Comparison of ENCODE assay signal across 18 cellular contexts in the genomic region with DNA sequence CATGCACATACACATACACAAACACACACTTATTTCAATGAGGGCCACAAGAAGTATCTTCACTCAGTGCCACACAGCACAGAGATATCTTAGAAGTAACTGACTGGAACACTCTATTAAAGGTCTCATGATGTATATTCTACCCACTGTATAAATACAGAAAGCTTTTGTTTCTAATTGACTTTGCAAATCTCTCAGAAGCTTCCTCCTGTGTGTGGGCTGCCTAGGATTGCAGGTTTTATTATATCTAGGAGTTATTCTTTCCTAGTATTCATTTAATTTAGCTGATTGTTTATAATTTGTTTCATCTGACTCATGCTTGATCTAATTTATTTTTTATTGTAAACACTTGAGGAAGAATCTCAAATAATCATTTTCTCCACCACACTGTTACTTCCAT.
DNase-seq lines count a peak whose midpoint lies in the region; ATAC-seq, FAIRE-seq and TF ChIP-seq lines count a peak whose summit lies in the region.
"Had no signal": no experiment of that assay in that cellular context is flagged by ENCODE, and none has a peak within 500 bp of the region (broad histone marks: within the 10 kb centered on the region; RNA-seq: fewer than 3 reads in every experiment).

No MANE protein-coding gene starts in this region.

- no peaks in the 10 kb centered on the region for H3K36me3 Mint-ChIP-seq in endodermal cell (ENCODE audit: low read depth)

- H3K9me3 ChIP-seq in SK-N-SH (no peaks in the 10 kb centered on the region), osteoblast (ENCODE audit: low read depth, low read length) (no peaks in the 10 kb centered on the region), upper lobe of left lung (no peaks in the 10 kb centered on the region), endodermal cell (ENCODE audit: control insufficient read depth, low read length) (no peaks in the 10 kb centered on the region)
- H3K9me3 ChIP-seq: A549 had no signal

- H3K9ac ChIP-seq in SK-N-SH (no peak overlapping the region), endodermal cell (ENCODE audit: extremely low read depth, low read length, poor library complexity, severe bottlenecking) (no peak overlapping the region)

- no peaks in the 10 kb centered on the region for H3K79me2 ChIP-seq in SK-N-SH (ENCODE audit: insufficient read depth)
- H3K79me2 ChIP-seq in osteoblast (ENCODE audit: insufficient read depth, low read length) = no peaks in the 10 kb centered on the region

- H3K27me3 ChIP-seq in SK-N-SH (ENCODE audit: insufficient read depth) (no peaks in the 10 kb centered on the region), osteoblast (ENCODE audit: insufficient read depth, low read length) (no peaks in the 10 kb centered on the region), upper lobe of left lung (no peaks in the 10 kb centered on the region), endodermal cell (ENCODE audit: control insufficient read depth, insufficient read depth, low read length, poor library complexity, severe bottlenecking) (no peaks in the 10 kb centered on the region)

- peak; percentile 95 for FAIRE-seq in endometrium (lab: Jason Lieb, UNC)
- FAIRE-seq: A549, GM12878, HepG2 had no signal

- no peaks in the 10 kb centered on the region for H3K9me3 Mint-ChIP-seq in endodermal cell
- H3K9me3 Mint-ChIP-seq: CD4-positive, alpha-beta T cell; H9 had no signal

- no peak for TF ChIP-seq POLR2A in upper lobe of left lung (IDR thresholded peaks at IDR 0.05)

- no peaks in the 10 kb centered on the region for H3K9me2 ChIP-seq in SK-N-SH

- no peak for TF ChIP-seq EP300 in SK-N-SH (IDR thresholded peaks at IDR 0.05; ENCODE audit: borderline replicate concordance in 1 of 2, low read depth in 1 of 2, low read length in 1 of 2)
- TF ChIP-seq EP300 in upper lobe of left lung (IDR thresholded peaks at IDR 0.05) = no peak

- TF ChIP-seq CTCF in SK-N-SH (IDR thresholded peaks at IDR 0.05) (no peak), osteoblast (IDR thresholded peaks at IDR 0.05; ENCODE audit: extremely low read depth, low read depth, low read length) (no peak), upper lobe of left lung (IDR thresholded peaks at IDR 0.05) (no peak), endodermal cell (conservative IDR thresholded peaks at IDR 0.05) (no peak)

- peaks cover 1% of the 10 kb centered on the region for H3K4me1 Mint-ChIP-seq in endodermal cell
- H3K4me1 Mint-ChIP-seq: H9 had no signal

- no peak overlapping the region for H3K4me2 ChIP-seq in SK-N-SH
- no peak overlapping the region for H3K4me2 ChIP-seq in osteoblast (ENCODE audit: insufficient read depth, low read length)
- H3K4me2 ChIP-seq: A549 had no signal

- no peak for TF ChIP-seq RAD21 in SK-N-SH (IDR thresholded peaks at IDR 0.05; ENCODE audit: low read length)

- H3K36me3 ChIP-seq in SK-N-SH (replicated peaks in 1 of 2; ENCODE audit: control insufficient read depth in 1 of 2, insufficient read depth in 2 of 2, low read length in 1 of 2) (no peaks in the 10 kb centered on the region), osteoblast (ENCODE audit: insufficient read depth, low read length) (no peaks in the 10 kb centered on the region), upper lobe of left lung (no peaks in the 10 kb centered on the region), endodermal cell (ENCODE audit: control insufficient read depth, insufficient read depth, low read length) (no peaks in the 10 kb centered on the region)

- H4K20me1 ChIP-seq in SK-N-SH (ENCODE audit: insufficient read depth) = no peaks in the 10 kb centered on the region
- H4K20me1 ChIP-seq in osteoblast (ENCODE audit: insufficient read depth, low read length) = no peaks in the 10 kb centered on the region

- H3K4me1 ChIP-seq in SK-N-SH (ENCODE audit: control insufficient read depth in 1 of 2, insufficient read depth in 2 of 2, low read depth in 1 of 2, low read length in 1 of 2) = no peaks in the 10 kb centered on the region; a peak in 1 of 4 replicates
- peaks cover 28% of the 10 kb centered on the region for H3K4me1 ChIP-seq in osteoblast (ENCODE audit: insufficient read depth, low read length)
- no peaks in the 10 kb centered on the region for H3K4me1 ChIP-seq in upper lobe of left lung
- H3K4me1 ChIP-seq in endodermal cell (ENCODE audit: control insufficient read depth, insufficient read depth, low read length) = no peaks in the 10 kb centered on the region
- H3K4me1 ChIP-seq: A549 had no signal

- H3K27ac ChIP-seq in SK-N-SH (ENCODE audit: low read depth in 2 of 2, low read length in 1 of 2) (no peak overlapping the region), osteoblast (ENCODE audit: low read depth, low read length) (no peak overlapping the region), upper lobe of left lung (no peak overlapping the region), endodermal cell (ENCODE audit: low read depth, low read length) (no peak overlapping the region)
- H3K27ac ChIP-seq: 22Rv1, A549, C4-2B had no signal

- H3K27me3 Mint-ChIP-seq in endodermal cell (ENCODE audit: insufficient read depth) = no peaks in the 10 kb centered on the region
- H3K27me3 Mint-ChIP-seq: CD4-positive, alpha-beta T cell had no signal

- POLR2A ChIA-PET in SK-N-SH (lab: Yijun Ruan, JAX) = no interaction called here

- ATAC-seq in SK-N-SH treated with all-trans-retinoic acid at 6 μM for 48 hours (peak; percentile 53; the same call in 2 of the 3 replicates), upper lobe of left lung (ENCODE audit: low FRiP score in 2 of 2) (no peak), HG02852 (IDR thresholded peaks at IDR 0.05; ENCODE audit: unreplicated experiment) (no peak)
- ATAC-seq: A549, GM12878, HepG2 had no signal

- no peak overlapping the region for H2AFZ ChIP-seq in SK-N-SH (ENCODE audit: low read depth)
- H2AFZ ChIP-seq in osteoblast (ENCODE audit: low read length) = peak overlapping the region; percentile 25

- H3K4me3 ChIP-seq in SK-N-SH (ENCODE audit: low read depth in 2 of 2, low read length in 1 of 2) (no peak overlapping the region), osteoblast (ENCODE audit: insufficient read depth, low read length) (no peak overlapping the region), upper lobe of left lung (no peak overlapping the region), endodermal cell (ENCODE audit: low read length) (no peak overlapping the region)
- H3K4me3 ChIP-seq: A549, GM12878 had no signal

- DNase-seq in SK-N-SH (no peak), osteoblast (ENCODE audit: insufficient read length, low spot score, missing footprints) (no peak), upper lobe of left lung (no peak), endodermal cell (no peak)
- DNase-seq: AML-193; CD4-positive, alpha-beta T cell; DMS79 treated with DMSO at 0.1 percent for 48 hours; EL; GOT3; H9 had no signal

- CTCF ChIA-PET in SK-N-SH (lab: Yijun Ruan, JAX) = no interaction called here

- H3K27ac Mint-ChIP-seq in endodermal cell = no peak overlapping the region
- H3K27ac Mint-ChIP-seq: CD4-positive, alpha-beta T cell; H9 had no signal

- no peak overlapping the region for H3K4me3 Mint-ChIP-seq in endodermal cell
- H3K4me3 Mint-ChIP-seq: CD4-positive, alpha-beta T cell; H9 had no signal

- H3F3A ChIP-seq in SK-N-SH (replicated peaks; ENCODE audit: insufficient read depth) = no peaks in the 10 kb centered on the region

TF ChIP-seq in SK-N-SH treated with all-trans-retinoic acid at 6 μM for 48 hours, 23 proteins besides CTCF, POLR2A, EP300 and RAD21 (continues in another document):
- TF ChIP-seq ARNTL (CRISPR knock-in tag; IDR thresholded peaks at IDR 0.05; ENCODE audit: borderline replicate concordance, low read depth) = no peak
- TF ChIP-seq, protein P1, sequence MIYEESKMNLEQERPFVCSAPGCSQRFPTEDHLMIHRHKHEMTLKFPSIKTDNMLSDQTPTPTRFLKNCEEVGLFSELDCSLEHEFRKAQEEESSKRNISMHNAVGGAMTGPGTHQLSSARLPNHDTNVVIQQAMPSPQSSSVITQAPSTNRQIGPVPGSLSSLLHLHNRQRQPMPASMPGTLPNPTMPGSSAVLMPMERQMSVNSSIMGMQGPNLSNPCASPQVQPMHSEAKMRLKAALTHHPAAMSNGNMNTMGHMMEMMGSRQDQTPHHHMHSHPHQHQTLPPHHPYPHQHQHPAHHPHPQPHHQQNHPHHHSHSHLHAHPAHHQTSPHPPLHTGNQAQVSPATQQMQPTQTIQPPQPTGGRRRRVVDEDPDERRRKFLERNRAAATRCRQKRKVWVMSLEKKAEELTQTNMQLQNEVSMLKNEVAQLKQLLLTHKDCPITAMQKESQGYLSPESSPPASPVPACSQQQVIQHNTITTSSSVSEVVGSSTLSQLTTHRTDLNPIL (CRISPR knock-in tag; IDR thresholded peaks at IDR 0.05; ENCODE audit: low read depth) = no peak
- no peak for TF ChIP-seq CSDC2 (CRISPR knock-in tag; IDR thresholded peaks at IDR 0.05)
- TF ChIP-seq GLIS3 (CRISPR knock-in tag; IDR thresholded peaks at IDR 0.05) = no peak

TF ChIP-seq in SK-N-SH, 30 proteins besides CTCF, POLR2A, EP300 and RAD21 (continues in another document):
- TF ChIP-seq FOXJ3 (CRISPR knock-in tag; IDR thresholded peaks at IDR 0.05) = no peak
- TF ChIP-seq TCF12 (IDR thresholded peaks at IDR 0.05) = no peak
- TF ChIP-seq, protein P2, sequence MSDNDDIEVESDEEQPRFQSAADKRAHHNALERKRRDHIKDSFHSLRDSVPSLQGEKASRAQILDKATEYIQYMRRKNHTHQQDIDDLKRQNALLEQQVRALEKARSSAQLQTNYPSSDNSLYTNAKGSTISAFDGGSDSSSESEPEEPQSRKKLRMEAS (IDR thresholded peaks at IDR 0.05; ENCODE audit: low read depth) = no peak
- TF ChIP-seq, protein P3, sequence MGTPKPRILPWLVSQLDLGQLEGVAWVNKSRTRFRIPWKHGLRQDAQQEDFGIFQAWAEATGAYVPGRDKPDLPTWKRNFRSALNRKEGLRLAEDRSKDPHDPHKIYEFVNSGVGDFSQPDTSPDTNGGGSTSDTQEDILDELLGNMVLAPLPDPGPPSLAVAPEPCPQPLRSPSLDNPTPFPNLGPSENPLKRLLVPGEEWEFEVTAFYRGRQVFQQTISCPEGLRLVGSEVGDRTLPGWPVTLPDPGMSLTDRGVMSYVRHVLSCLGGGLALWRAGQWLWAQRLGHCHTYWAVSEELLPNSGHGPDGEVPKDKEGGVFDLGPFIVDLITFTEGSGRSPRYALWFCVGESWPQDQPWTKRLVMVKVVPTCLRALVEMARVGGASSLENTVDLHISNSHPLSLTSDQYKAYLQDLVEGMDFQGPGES (IDR thresholded peaks at IDR 0.05; ENCODE audit: low read depth, low read length) = no peak
- TF ChIP-seq CHD2 (IDR thresholded peaks at IDR 0.05; ENCODE audit: low read length, partially characterized antibody) = no peak
- TF ChIP-seq, protein P4, sequence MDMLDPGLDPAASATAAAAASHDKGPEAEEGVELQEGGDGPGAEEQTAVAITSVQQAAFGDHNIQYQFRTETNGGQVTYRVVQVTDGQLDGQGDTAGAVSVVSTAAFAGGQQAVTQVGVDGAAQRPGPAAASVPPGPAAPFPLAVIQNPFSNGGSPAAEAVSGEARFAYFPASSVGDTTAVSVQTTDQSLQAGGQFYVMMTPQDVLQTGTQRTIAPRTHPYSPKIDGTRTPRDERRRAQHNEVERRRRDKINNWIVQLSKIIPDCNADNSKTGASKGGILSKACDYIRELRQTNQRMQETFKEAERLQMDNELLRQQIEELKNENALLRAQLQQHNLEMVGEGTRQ (IDR thresholded peaks at IDR 0.05; ENCODE audit: borderline replicate concordance, low read depth, low read length) = no peak
- no peak for TF ChIP-seq FOXM1 (IDR thresholded peaks at IDR 0.05; ENCODE audit: low read depth)
- no peak for TF ChIP-seq ELF1 (IDR thresholded peaks at IDR 0.05)
- no peak for TF ChIP-seq GATA2 (CRISPR knock-in tag; IDR thresholded peaks at IDR 0.05)
